Comparison of ENCODE assay signal across 24 cellular contexts in genomic region chr12:92829683-92830282, GRCh38.
"Had no signal": no experiment of that assay in that cellular context is flagged by ENCODE, and none has a peak within 500 bp of the region (broad histone marks: within the 10 kb centered on the region; RNA-seq: fewer than 3 reads in every experiment).

No MANE protein-coding gene starts in this region.

- H2AFZ ChIP-seq: neural progenitor cell, parathyroid adenoma had no signal

- H3K79me2 ChIP-seq: parathyroid adenoma had no signal

- ATAC-seq: natural killer cell; psoas muscle; right cardiac atrium; sciatic nerve; stimulated activated effector memory CD8-positive, alpha-beta T cell treated with anti-CD3 and anti-CD28 coated beads, Interleukin-12 subunit alpha, Interleukin-12 subunit beta, amount 100 ng/mL, for 72 hours; stimulated activated naive B cell treated with anti-CD40 and anti-IgM and Interleukin-4, amounts not matched to agents 10 μg/mL and 1 μg/mL and 100 μg/mL, for 72 hours had no signal

- H3K27me3 ChIP-seq: neural progenitor cell, ovary, stomach, thyroid gland, tibial nerve, upper lobe of left lung, vagina had no signal

- DNase-seq: natural killer cell; occipital lobe; ovary; psoas muscle; right cardiac atrium; stimulated activated CD4-positive, alpha-beta T cell treated with anti-CD3 and anti-CD28 coated beads, Interleukin-15, amount 100 ng/mL, for 24 hours; stimulated activated CD4-positive, alpha-beta T cell treated with anti-CD3 and anti-CD28 coated beads, Interleukin-2, amount 100 ng/mL, for 24 hours; stimulated activated CD4-positive, alpha-beta T cell treated with anti-CD3 and anti-CD28 coated beads, Interleukin-2, amount 100 ng/mL, for 48 hours; stimulated activated CD4-positive, alpha-beta T cell treated with anti-CD3 and anti-CD28 coated beads, Interleukin-4, amount 100 ng/mL, for 24 hours; stimulated activated naive B cell treated with anti-CD40 and anti-IgM and Interleukin-4, amounts not matched to agents 10 μg/mL and 1 μg/mL and 100 μg/mL, for 72 hours; stimulated activated naive CD4-positive, alpha-beta T cell treated with Interleukin-2 at 50 U/mL for 16 hours; stomach; thyroid gland; trophoblast cell; upper lobe of left lung had no signal

- H3K4me3 ChIP-seq: neural progenitor cell, ovary, psoas muscle, skin epidermis, stomach, thoracic aorta, thyroid gland, tibial nerve, upper lobe of left lung, vagina had no signal

- H3K36me3 ChIP-seq: neural progenitor cell, ovary had no signal

- H3K9me3 ChIP-seq: ovary, psoas muscle, stomach, thoracic aorta, thyroid gland, tibial nerve, upper lobe of left lung, vagina had no signal

- H3K9ac ChIP-seq: neural progenitor cell, parathyroid adenoma had no signal

- H3K4me1 ChIP-seq: neural progenitor cell, parathyroid adenoma, psoas muscle, stomach, thyroid gland, tibial nerve, upper lobe of left lung, vagina had no signal

- H3K27ac ChIP-seq: neural progenitor cell, ovary, parathyroid adenoma, psoas muscle, skin epidermis, stomach, thoracic aorta, thyroid gland, tibial nerve, upper lobe of left lung, vagina had no signal

- H3K4me2 ChIP-seq: neural progenitor cell had no signal

- FAIRE-seq: urothelium cell line had no signal
